Comparison of ENCODE assay signal across 1 cellular context in the genomic region with DNA sequence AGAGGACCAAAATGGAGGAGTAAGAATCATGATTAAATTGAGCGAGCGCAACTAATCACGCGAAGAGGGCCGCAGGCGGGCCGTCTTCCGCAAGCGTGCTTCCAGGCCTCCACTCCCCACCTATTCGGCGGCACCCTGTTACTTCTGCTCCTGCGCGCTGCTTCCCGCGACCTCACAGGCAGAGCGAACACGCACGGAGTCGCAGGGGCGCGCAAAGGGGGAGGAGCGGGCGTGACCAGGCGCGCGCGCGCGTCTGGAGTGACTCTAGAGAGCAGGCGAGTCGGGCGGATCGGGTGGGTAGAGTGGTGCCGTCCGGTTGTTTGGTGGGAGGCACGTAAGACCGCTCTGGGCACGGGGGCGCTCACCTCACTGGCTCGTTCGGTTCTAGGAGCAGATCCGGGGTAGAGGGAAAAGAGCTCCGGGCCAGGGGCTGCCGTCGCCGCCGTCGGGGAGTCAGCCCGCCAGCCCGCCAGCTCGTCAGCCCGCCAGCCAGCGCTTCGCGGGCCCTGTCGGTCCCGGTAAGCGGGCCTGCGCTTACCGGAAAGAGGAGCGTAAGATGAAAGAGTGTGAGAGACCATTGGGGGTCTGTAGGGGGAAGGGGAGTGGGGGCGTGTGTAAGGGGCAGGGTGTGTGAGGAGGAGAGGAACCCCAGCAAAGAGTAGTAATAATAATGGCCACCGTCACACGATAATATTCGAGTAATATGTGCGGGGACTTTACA.
A peak's percentile ranks its signal among the peaks of the same experiment; 100 is the strongest.
TF ChIP-seq lines count a peak whose summit lies in the region.

A gene (plus strand): TSS at position 377 of the 721 bp plus-strand sequence. CDS start 4,652 bp downstream, outside the sequence.

TF ChIP-seq in HepG2, 621 proteins besides CTCF, POLR2A, EP300 and RAD21 (continued from another document and continues in another):
- TF ChIP-seq TOPORS (CRISPR knock-in tag; IDR thresholded peaks at IDR 0.05) (no peak), CBFB (CRISPR knock-in tag; IDR thresholded peaks at IDR 0.05) (peak; percentile 64; the same call in 1 of the 2 replicates), PHF20 (CRISPR knock-in tag; IDR thresholded peaks at IDR 0.05) (peak; percentile 77), RBM22 (optimal IDR thresholded peaks at IDR 0.05; ENCODE audit: low read length) (no peak), JUND (CRISPR knock-in tag; IDR thresholded peaks at IDR 0.05) (0 out of 2 replicates have a peak, but pooled peaks have one; percentile 11), DNMT3B (CRISPR knock-in tag; conservative IDR thresholded peaks at IDR 0.05) (peak; percentile 49), JARID2 (CRISPR knock-in tag; IDR thresholded peaks at IDR 0.05; ENCODE audit: insufficient replicate concordance) (peak; percentile 58), ATF1 (CRISPR knock-in tag; IDR thresholded peaks at IDR 0.05) (no peak), MED13 (CRISPR knock-in tag; IDR thresholded peaks at IDR 0.05) (peak; percentile 72), TCF7 (IDR thresholded peaks at IDR 0.05; ENCODE audit: low read depth) (no peak), THAP11 (CRISPR knock-in tag; IDR thresholded peaks at IDR 0.05) (peak; percentile 84), BRCA1 (CRISPR knock-in tag; IDR thresholded peaks at IDR 0.05) (no peak), ZNF75D (CRISPR knock-in tag; IDR thresholded peaks at IDR 0.05; ENCODE audit: borderline replicate concordance) (no peak), ZNF772 (CRISPR knock-in tag; IDR thresholded peaks at IDR 0.05) (peak; percentile 78), PHF8 (CRISPR knock-in tag; IDR thresholded peaks at IDR 0.05) (peak; percentile 79), ZMYM2 (CRISPR knock-in tag; IDR thresholded peaks at IDR 0.05) (no peak), TOE1 (CRISPR knock-in tag; IDR thresholded peaks at IDR 0.05) (no peak; the same call in 1 of the 2 replicates), ZFAT (CRISPR knock-in tag; conservative IDR thresholded peaks at IDR 0.05) (no peak), ZNF572 (CRISPR knock-in tag; IDR thresholded peaks at IDR 0.05) (0 out of 2 replicates have a peak, but pooled peaks have one; percentile 27), ZNF709 (CRISPR knock-in tag; IDR thresholded peaks at IDR 0.05) (peak; percentile 70), ZSCAN22 (CRISPR knock-in tag; IDR thresholded peaks at IDR 0.05) (no peak), ZNF567 (CRISPR knock-in tag; IDR thresholded peaks at IDR 0.05; ENCODE audit: borderline replicate concordance) (no peak), ZNF34 (CRISPR knock-in tag; IDR thresholded peaks at IDR 0.05; ENCODE audit: borderline replicate concordance) (no peak), ZNF33A (CRISPR knock-in tag; IDR thresholded peaks at IDR 0.05; ENCODE audit: borderline replicate concordance) (no peak), ZNF773 (CRISPR knock-in tag; IDR thresholded peaks at IDR 0.05; ENCODE audit: borderline replicate concordance) (no peak), EED (CRISPR knock-in tag; IDR thresholded peaks at IDR 0.05) (peak; percentile 42; the same call in 1 of the 2 replicates), SSRP1 (CRISPR knock-in tag; IDR thresholded peaks at IDR 0.05) (peak; percentile 62; the same call in 1 of the 2 replicates), NRL (CRISPR knock-in tag; IDR thresholded peaks at IDR 0.05; ENCODE audit: borderline replicate concordance) (peak; percentile 72; the same call in 1 of the 2 replicates), NFKB2 (CRISPR knock-in tag; IDR thresholded peaks at IDR 0.05; ENCODE audit: borderline replicate concordance) (peak; percentile 39; the same call in 1 of the 2 replicates), ZNF484 (CRISPR knock-in tag; IDR thresholded peaks at IDR 0.05; ENCODE audit: borderline replicate concordance, low read depth) (no peak), ZSCAN20 (CRISPR knock-in tag; IDR thresholded peaks at IDR 0.05; ENCODE audit: borderline replicate concordance) (no peak)
- TF ChIP-seq, protein P1, sequence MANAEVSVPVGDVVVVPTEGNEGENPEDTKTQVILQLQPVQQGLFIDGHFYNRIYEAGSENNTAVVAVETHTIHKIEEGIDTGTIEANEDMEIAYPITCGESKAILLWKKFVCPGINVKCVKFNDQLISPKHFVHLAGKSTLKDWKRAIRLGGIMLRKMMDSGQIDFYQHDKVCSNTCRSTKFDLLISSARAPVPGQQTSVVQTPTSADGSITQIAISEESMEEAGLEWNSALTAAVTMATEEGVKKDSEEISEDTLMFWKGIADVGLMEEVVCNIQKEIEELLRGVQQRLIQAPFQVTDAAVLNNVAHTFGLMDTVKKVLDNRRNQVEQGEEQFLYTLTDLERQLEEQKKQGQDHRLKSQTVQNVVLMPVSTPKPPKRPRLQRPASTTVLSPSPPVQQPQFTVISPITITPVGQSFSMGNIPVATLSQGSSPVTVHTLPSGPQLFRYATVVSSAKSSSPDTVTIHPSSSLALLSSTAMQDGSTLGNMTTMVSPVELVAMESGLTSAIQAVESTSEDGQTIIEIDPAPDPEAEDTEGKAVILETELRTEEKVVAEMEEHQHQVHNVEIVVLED (CRISPR knock-in tag; IDR thresholded peaks at IDR 0.05; ENCODE audit: borderline replicate concordance), result peak; percentile 96
- TF ChIP-seq, protein P2, sequence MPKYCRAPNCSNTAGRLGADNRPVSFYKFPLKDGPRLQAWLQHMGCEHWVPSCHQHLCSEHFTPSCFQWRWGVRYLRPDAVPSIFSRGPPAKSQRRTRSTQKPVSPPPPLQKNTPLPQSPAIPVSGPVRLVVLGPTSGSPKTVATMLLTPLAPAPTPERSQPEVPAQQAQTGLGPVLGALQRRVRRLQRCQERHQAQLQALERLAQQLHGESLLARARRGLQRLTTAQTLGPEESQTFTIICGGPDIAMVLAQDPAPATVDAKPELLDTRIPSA (CRISPR knock-in tag; IDR thresholded peaks at IDR 0.05; ENCODE audit: borderline replicate concordance), result 0 out of 2 replicates have a peak, but pooled peaks have one; percentile 85
- TF ChIP-seq, protein P3, sequence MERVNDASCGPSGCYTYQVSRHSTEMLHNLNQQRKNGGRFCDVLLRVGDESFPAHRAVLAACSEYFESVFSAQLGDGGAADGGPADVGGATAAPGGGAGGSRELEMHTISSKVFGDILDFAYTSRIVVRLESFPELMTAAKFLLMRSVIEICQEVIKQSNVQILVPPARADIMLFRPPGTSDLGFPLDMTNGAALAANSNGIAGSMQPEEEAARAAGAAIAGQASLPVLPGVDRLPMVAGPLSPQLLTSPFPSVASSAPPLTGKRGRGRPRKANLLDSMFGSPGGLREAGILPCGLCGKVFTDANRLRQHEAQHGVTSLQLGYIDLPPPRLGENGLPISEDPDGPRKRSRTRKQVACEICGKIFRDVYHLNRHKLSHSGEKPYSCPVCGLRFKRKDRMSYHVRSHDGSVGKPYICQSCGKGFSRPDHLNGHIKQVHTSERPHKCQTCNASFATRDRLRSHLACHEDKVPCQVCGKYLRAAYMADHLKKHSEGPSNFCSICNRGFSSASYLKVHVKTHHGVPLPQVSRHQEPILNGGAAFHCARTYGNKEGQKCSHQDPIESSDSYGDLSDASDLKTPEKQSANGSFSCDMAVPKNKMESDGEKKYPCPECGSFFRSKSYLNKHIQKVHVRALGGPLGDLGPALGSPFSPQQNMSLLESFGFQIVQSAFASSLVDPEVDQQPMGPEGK (CRISPR knock-in tag; IDR thresholded peaks at IDR 0.05), result peak; percentile 99; the same call in 1 of the 2 replicates
- TF ChIP-seq, protein P4, sequence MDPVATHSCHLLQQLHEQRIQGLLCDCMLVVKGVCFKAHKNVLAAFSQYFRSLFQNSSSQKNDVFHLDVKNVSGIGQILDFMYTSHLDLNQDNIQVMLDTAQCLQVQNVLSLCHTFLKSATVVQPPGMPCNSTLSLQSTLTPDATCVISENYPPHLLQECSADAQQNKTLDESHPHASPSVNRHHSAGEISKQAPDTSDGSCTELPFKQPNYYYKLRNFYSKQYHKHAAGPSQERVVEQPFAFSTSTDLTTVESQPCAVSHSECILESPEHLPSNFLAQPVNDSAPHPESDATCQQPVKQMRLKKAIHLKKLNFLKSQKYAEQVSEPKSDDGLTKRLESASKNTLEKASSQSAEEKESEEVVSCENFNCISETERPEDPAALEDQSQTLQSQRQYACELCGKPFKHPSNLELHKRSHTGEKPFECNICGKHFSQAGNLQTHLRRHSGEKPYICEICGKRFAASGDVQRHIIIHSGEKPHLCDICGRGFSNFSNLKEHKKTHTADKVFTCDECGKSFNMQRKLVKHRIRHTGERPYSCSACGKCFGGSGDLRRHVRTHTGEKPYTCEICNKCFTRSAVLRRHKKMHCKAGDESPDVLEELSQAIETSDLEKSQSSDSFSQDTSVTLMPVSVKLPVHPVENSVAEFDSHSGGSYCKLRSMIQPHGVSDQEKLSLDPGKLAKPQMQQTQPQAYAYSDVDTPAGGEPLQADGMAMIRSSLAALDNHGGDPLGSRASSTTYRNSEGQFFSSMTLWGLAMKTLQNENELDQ (CRISPR knock-in tag; IDR thresholded peaks at IDR 0.05; ENCODE audit: borderline replicate concordance), result no peak
- TF ChIP-seq, protein P5, sequence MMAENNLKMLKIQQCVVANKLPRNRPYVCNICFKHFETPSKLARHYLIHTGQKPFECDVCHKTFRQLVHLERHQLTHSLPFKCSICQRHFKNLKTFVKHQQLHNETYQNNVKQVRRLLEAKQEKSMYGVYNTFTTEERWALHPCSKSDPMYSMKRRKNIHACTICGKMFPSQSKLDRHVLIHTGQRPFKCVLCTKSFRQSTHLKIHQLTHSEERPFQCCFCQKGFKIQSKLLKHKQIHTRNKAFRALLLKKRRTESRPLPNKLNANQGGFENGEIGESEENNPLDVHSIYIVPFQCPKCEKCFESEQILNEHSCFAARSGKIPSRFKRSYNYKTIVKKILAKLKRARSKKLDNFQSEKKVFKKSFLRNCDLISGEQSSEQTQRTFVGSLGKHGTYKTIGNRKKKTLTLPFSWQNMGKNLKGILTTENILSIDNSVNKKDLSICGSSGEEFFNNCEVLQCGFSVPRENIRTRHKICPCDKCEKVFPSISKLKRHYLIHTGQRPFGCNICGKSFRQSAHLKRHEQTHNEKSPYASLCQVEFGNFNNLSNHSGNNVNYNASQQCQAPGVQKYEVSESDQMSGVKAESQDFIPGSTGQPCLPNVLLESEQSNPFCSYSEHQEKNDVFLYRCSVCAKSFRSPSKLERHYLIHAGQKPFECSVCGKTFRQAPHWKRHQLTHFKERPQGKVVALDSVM (CRISPR knock-in tag; IDR thresholded peaks at IDR 0.05), result peak; percentile 31; the same call in 1 of the 2 replicates
- TF ChIP-seq, protein P6, sequence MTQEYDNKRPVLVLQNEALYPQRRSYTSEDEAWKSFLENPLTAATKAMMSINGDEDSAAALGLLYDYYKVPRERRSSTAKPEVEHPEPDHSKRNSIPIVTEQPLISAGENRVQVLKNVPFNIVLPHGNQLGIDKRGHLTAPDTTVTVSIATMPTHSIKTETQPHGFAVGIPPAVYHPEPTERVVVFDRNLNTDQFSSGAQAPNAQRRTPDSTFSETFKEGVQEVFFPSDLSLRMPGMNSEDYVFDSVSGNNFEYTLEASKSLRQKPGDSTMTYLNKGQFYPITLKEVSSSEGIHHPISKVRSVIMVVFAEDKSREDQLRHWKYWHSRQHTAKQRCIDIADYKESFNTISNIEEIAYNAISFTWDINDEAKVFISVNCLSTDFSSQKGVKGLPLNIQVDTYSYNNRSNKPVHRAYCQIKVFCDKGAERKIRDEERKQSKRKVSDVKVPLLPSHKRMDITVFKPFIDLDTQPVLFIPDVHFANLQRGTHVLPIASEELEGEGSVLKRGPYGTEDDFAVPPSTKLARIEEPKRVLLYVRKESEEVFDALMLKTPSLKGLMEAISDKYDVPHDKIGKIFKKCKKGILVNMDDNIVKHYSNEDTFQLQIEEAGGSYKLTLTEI (CRISPR knock-in tag; conservative IDR thresholded peaks at IDR 0.05), result no peak
- TF ChIP-seq, protein P7, sequence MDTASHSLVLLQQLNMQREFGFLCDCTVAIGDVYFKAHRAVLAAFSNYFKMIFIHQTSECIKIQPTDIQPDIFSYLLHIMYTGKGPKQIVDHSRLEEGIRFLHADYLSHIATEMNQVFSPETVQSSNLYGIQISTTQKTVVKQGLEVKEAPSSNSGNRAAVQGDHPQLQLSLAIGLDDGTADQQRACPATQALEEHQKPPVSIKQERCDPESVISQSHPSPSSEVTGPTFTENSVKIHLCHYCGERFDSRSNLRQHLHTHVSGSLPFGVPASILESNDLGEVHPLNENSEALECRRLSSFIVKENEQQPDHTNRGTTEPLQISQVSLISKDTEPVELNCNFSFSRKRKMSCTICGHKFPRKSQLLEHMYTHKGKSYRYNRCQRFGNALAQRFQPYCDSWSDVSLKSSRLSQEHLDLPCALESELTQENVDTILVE (CRISPR knock-in tag; IDR thresholded peaks at IDR 0.05), result peak; percentile 86
- TF ChIP-seq, protein P8, sequence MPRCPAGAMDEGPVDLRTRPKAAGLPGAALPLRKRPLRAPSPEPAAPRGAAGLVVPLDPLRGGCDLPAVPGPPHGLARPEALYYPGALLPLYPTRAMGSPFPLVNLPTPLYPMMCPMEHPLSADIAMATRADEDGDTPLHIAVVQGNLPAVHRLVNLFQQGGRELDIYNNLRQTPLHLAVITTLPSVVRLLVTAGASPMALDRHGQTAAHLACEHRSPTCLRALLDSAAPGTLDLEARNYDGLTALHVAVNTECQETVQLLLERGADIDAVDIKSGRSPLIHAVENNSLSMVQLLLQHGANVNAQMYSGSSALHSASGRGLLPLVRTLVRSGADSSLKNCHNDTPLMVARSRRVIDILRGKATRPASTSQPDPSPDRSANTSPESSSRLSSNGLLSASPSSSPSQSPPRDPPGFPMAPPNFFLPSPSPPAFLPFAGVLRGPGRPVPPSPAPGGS (CRISPR knock-in tag; IDR thresholded peaks at IDR 0.05), result no peak
- TF ChIP-seq, protein P9, sequence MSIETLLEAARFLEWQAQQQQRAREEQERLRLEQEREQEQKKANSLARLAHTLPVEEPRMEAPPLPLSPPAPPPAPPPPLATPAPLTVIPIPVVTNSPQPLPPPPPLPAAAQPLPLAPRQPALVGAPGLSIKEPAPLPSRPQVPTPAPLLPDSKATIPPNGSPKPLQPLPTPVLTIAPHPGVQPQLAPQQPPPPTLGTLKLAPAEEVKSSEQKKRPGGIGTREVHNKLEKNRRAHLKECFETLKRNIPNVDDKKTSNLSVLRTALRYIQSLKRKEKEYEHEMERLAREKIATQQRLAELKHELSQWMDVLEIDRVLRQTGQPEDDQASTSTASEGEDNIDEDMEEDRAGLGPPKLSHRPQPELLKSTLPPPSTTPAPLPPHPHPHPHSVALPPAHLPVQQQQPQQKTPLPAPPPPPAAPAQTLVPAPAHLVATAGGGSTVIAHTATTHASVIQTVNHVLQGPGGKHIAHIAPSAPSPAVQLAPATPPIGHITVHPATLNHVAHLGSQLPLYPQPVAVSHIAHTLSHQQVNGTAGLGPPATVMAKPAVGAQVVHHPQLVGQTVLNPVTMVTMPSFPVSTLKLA (IDR thresholded peaks at IDR 0.05), result peak; percentile 49
- TF ChIP-seq, protein P10, sequence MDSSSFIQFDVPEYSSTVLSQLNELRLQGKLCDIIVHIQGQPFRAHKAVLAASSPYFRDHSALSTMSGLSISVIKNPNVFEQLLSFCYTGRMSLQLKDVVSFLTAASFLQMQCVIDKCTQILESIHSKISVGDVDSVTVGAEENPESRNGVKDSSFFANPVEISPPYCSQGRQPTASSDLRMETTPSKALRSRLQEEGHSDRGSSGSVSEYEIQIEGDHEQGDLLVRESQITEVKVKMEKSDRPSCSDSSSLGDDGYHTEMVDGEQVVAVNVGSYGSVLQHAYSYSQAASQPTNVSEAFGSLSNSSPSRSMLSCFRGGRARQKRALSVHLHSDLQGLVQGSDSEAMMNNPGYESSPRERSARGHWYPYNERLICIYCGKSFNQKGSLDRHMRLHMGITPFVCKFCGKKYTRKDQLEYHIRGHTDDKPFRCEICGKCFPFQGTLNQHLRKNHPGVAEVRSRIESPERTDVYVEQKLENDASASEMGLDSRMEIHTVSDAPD (CRISPR knock-in tag; IDR thresholded peaks at IDR 0.05), result no peak; the same call in 1 of the 2 replicates
